In the genomic region with DNA sequence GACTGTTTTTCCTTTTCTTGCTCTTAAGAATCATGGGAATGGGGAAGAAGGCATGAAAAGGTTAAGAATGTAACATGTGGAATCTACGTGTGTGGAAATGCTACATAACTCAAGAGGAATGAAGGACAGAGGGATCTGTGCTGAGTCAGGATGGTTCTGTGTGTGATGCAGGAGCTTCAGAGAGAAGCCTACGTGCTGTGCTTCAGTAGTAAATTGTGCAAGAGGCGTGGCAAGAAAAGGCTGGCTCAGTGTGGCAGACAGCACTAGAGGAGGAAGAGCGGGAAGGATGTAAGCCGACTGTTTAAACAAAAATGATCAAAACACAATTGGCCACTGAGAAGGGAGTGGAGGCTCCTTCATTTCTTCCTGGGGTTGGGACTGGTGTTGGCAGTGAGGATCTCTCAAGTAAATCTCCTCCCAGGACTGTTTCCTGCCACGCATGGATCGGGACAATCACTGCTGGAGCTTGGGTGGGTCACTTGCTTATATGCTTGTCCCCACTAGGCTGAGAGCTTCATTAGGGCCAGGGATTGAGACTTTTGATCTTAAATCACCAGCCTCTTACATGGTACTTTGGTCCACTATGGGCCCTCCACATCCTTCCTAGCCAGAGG, we compare ENCODE assay signal across 14 cellular contexts. TPM values are rescaled to one million over a fixed set of nuclear protein-coding genes. Genes with fewer than 3 reads are reported as not detected.
DNase-seq lines count a peak whose midpoint lies in the region; ATAC-seq and TF ChIP-seq lines count a peak whose summit lies in the region.
"Had no signal": no experiment of that assay in that cellular context is flagged by ENCODE, and none has a peak within 500 bp of the region (broad histone marks: within the 10 kb centered on the region; RNA-seq: fewer than 3 reads in every experiment).

No MANE protein-coding gene starts in this region.

- H3K4me3 ChIP-seq in RWPE2 (ENCODE audit: severe bottlenecking) = no peak overlapping the region
- H3K4me3 ChIP-seq in parathyroid adenoma (ENCODE audit: low read depth, low read length) = no peak overlapping the region
- H3K4me3 ChIP-seq in right atrium auricular region = no peak overlapping the region
- H3K4me3 ChIP-seq: cardiac muscle cell, heart right ventricle had no signal

- no peaks in the 10 kb centered on the region for H3K27me3 ChIP-seq in RWPE2 (ENCODE audit: insufficient read depth, poor library complexity, severe bottlenecking)
- H3K27me3 ChIP-seq in parathyroid adenoma (ENCODE audit: control insufficient read depth, insufficient read depth, low read length) = no peaks in the 10 kb centered on the region
- H3K27me3 ChIP-seq in right atrium auricular region = no peaks in the 10 kb centered on the region
- H3K27me3 ChIP-seq: cardiac muscle cell had no signal

- H3K27ac ChIP-seq in RWPE2 (ENCODE audit: poor library complexity, severe bottlenecking) (peak overlapping the region; percentile 50), parathyroid adenoma (no peak overlapping the region), right atrium auricular region (no peak overlapping the region), RWPE1 (no peak overlapping the region)
- H3K27ac ChIP-seq: cardiac muscle cell, heart right ventricle had no signal

- peak overlapping the region; percentile 39 for H2AFZ ChIP-seq in parathyroid adenoma

- no peaks in the 10 kb centered on the region for H3K36me3 ChIP-seq in RWPE2 (ENCODE audit: low read depth)
- H3K36me3 ChIP-seq in parathyroid adenoma (ENCODE audit: control insufficient read depth, insufficient read depth, low read length) = no peaks in the 10 kb centered on the region
- H3K36me3 ChIP-seq in right atrium auricular region = no peaks in the 10 kb centered on the region
- H3K36me3 ChIP-seq: cardiac muscle cell, heart right ventricle had no signal

- CTCF ChIA-PET in RWPE1 (lab: Yijun Ruan, JAX) = interaction anchor here (0.6 kb wide), 1 partner anchor 25 kb away, joined by 3 read pairs; no protein-coding TSS in a partner anchor

- peaks cover 30% of the 10 kb centered on the region for H3K4me1 ChIP-seq in RWPE2 (ENCODE audit: insufficient read depth, poor library complexity, severe bottlenecking)
- H3K4me1 ChIP-seq in parathyroid adenoma = peaks cover 16% of the 10 kb centered on the region
- no peaks in the 10 kb centered on the region for H3K4me1 ChIP-seq in right atrium auricular region
- H3K4me1 ChIP-seq: heart right ventricle had no signal

- DNase-seq in EH (ENCODE audit: low read depth) = peak; percentile 99
- peak; percentile 82 for DNase-seq in RWPE2 (ENCODE audit: low spot score)
- peak; percentile 87 for DNase-seq in fibroblast of gingiva (ENCODE audit: low read depth)
- DNase-seq in right atrium auricular region (ENCODE audit: low spot score) = no peak
- DNase-seq in RWPE1 (ENCODE audit: low spot score) = no peak
- DNase-seq: activated T-cell treated with anti-CD3 and anti-CD28 coated beads, Interleukin-2, amount 50 U/mL, for 48 hours; heart right ventricle; NCI-H446; Right ventricle myocardium superior had no signal

- POLR2A ChIA-PET in RWPE1 (lab: Yijun Ruan, JAX; ENCODE audit: low non-redundant PET) = no interaction called here

- H3K79me2 ChIP-seq in parathyroid adenoma = no peaks in the 10 kb centered on the region

- no peak overlapping the region for H3K9ac ChIP-seq in parathyroid adenoma

- H3K9me3 ChIP-seq in RWPE2 (ENCODE audit: severe bottlenecking) = no peaks in the 10 kb centered on the region
- H3K9me3 ChIP-seq in parathyroid adenoma (ENCODE audit: control insufficient read depth, low read length) = no peaks in the 10 kb centered on the region
- H3K9me3 ChIP-seq in right atrium auricular region = no peaks in the 10 kb centered on the region
- H3K9me3 ChIP-seq: heart right ventricle had no signal

- TF ChIP-seq CTCF in RWPE2 (IDR thresholded peaks at IDR 0.05; ENCODE audit: poor library complexity, severe bottlenecking) (no peak), parathyroid adenoma (IDR thresholded peaks at IDR 0.05) (no peak), right atrium auricular region (IDR thresholded peaks at IDR 0.05) (no peak), RWPE1 (conservative IDR thresholded peaks at IDR 0.05; ENCODE audit: low read depth) (no peak)

- ATAC-seq in RWPE2 (ENCODE audit: low read depth) = peak; percentile 79
- no peak for ATAC-seq in GM21390 (IDR thresholded peaks at IDR 0.05; ENCODE audit: unreplicated experiment)
- ATAC-seq in GM19328 (IDR thresholded peaks at IDR 0.05; ENCODE audit: unreplicated experiment) = no peak
- ATAC-seq: heart right ventricle, WTC11 had no signal

- no peak overlapping the region for H3K4me2 ChIP-seq in parathyroid adenoma (ENCODE audit: low read length)

RNA-seq across cellular contexts. Expression of gene BASP1, which starts 59.4 kb away (rescaled TPM):
- total RNA-seq in right atrium auricular region = 10 to 100 TPM in 1 of 2 donors, 1 to 10 TPM in 1; 8.3 to 18.4 TPM

Comparison
In these comparisons a context has a peak if more than half of its experiments do, and no peak if none do; other contexts are left out.
1. DNase-seq: peak in EH (single experiment), RWPE2 (single experiment) and fibroblast of gingiva (single experiment); none in right atrium auricular region (single experiment) and RWPE1 (single experiment).